9 cellular contexts compared by ENCODE assay signal in genomic region chr11:14971865-14972580, GRCh38. TPM values are rescaled to one million over a fixed set of nuclear protein-coding genes. Genes with fewer than 3 reads are reported as not detected.
DNase-seq lines count a peak whose midpoint lies in the region; ATAC-seq and TF ChIP-seq lines count a peak whose summit lies in the region.
"Had no signal": no experiment of that assay in that cellular context is flagged by ENCODE, and none has a peak within 500 bp of the region (broad histone marks: within the 10 kb centered on the region; RNA-seq: fewer than 3 reads in every experiment).

Gene CALCA (minus strand): TSS chr11:14972351. CDS start chr11:14971192, 1,159 bp downstream.

- peak; percentile 23 for DNase-seq in left cardiac atrium
- DNase-seq in cardiac septum (ENCODE audit: low spot score) = no peak
- no peak for DNase-seq in T-helper 17 cell
- DNase-seq in thoracic aorta (ENCODE audit: low spot score) = no peak
- DNase-seq in ovary = no peak
- DNase-seq: activated CD8-positive, alpha-beta memory T cell treated with anti-CD3 and anti-CD28 coated beads for 24 hours had no signal

- peaks cover 96% of the 10 kb centered on the region for H3K27me3 ChIP-seq in iPS-20b (ENCODE audit: insufficient read depth, low read length)
- peaks cover 10% of the 10 kb centered on the region for H3K27me3 ChIP-seq in thoracic aorta (replicated peaks; ENCODE audit: insufficient read depth)
- H3K27me3 ChIP-seq in ovary = no peaks in the 10 kb centered on the region

- TF ChIP-seq CTCF in thoracic aorta (IDR thresholded peaks at IDR 0.05) (no peak), ovary (IDR thresholded peaks at IDR 0.05) (no peak)

- H3K4me1 ChIP-seq in iPS-20b (ENCODE audit: insufficient read depth, low read length) (peaks cover 6% of the 10 kb centered on the region), thoracic aorta (ENCODE audit: control insufficient read depth in 1 of 2, low read depth in 2 of 2) (peaks cover 24 to 36% of the 10 kb centered on the region in 2 donors), ovary (ENCODE audit: insufficient read depth) (no peaks in the 10 kb centered on the region)

- ATAC-seq in left cardiac atrium = peak in 1 of 2 donors; percentile 4
- ATAC-seq in T-helper 17 cell = no peak
- ATAC-seq in thoracic aorta (ENCODE audit: insufficient number of reproducible peaks, low FRiP score, low read depth) = no peak
- no peak for ATAC-seq in HG03442 (IDR thresholded peaks at IDR 0.05; ENCODE audit: unreplicated experiment)
- no peak for ATAC-seq in HG02840 (IDR thresholded peaks at IDR 0.05; ENCODE audit: low FRiP score, unreplicated experiment)

- H3K27me3 Mint-ChIP-seq in T-helper 17 cell = peaks cover 86% of the 10 kb centered on the region

- H3K27ac ChIP-seq in iPS-20b (ENCODE audit: low read length) (no peak within 1 kb of the TSS), thoracic aorta (no peak within 1 kb of the TSS), ovary (no peak within 1 kb of the TSS)

- H3K9me3 ChIP-seq in T-helper 17 cell (ENCODE audit: control insufficient read depth, low read length, poor library complexity, severe bottlenecking) (no peaks in the 10 kb centered on the region), iPS-20b (ENCODE audit: insufficient read depth, low read depth, low read length) (no peaks in the 10 kb centered on the region; the same call in 1 of the 2 replicates), thoracic aorta (no peaks in the 10 kb centered on the region), ovary (no peaks in the 10 kb centered on the region)

- H3K36me3 Mint-ChIP-seq in T-helper 17 cell (ENCODE audit: low read depth) = peaks cover 3% of the 10 kb centered on the region

- WGBS in ovary, 3 donors = 1 to 2% (median 2%) methylated on average over 40 of the region's 40 CpGs

- H3K4me1 Mint-ChIP-seq in T-helper 17 cell = peaks cover 30% of the 10 kb centered on the region

- H3K4me3 ChIP-seq in iPS-20b (ENCODE audit: low read length) = peak within 1 kb of the TSS; percentile 71
- H3K4me3 ChIP-seq in thoracic aorta = peak within 1 kb of the TSS; percentile 52
- H3K4me3 ChIP-seq in ovary = no peak within 1 kb of the TSS

- no peaks in the 10 kb centered on the region for H3K36me3 ChIP-seq in iPS-20b (ENCODE audit: insufficient read depth, low read depth, low read length)
- H3K36me3 ChIP-seq in thoracic aorta = no peaks in the 10 kb centered on the region
- H3K36me3 ChIP-seq in ovary = no peaks in the 10 kb centered on the region

- peak within 1 kb of the TSS; percentile 86 for H3K4me3 Mint-ChIP-seq in T-helper 17 cell

- intact Hi-C loops in left cardiac atrium (cut with DNase I) = loop anchor here in 1 of 2 donors (10.0 kb wide), 1 partner anchor 103 kb away; the partner anchor contains the start of gene CALCB
- intact Hi-C loops in cardiac septum (cut with DNase I) = loop anchor here (5.0 kb wide), 1 partner anchor 100 kb away; the partner anchor contains the start of gene CALCB
- intact Hi-C loops in ovary (cut with DNase I) = no loop called here

- H3K27ac Mint-ChIP-seq in T-helper 17 cell = no peak within 1 kb of the TSS

- no peak for TF ChIP-seq EP300 in ovary (IDR thresholded peaks at IDR 0.05)

- H3K9ac ChIP-seq in iPS-20b (ENCODE audit: low read depth, low read length) = no peak within 1 kb of the TSS; the same call in 1 of the 2 replicates

- no peak for TF ChIP-seq POLR2A in ovary (IDR thresholded peaks at IDR 0.05)

RNA-seq across cellular contexts. Expression of gene CALCA, which starts in this region (rescaled TPM):
- total RNA-seq in left cardiac atrium = not detected
- total RNA-seq in cardiac septum = 0.51 TPM
- not detected for total RNA-seq in T-helper 17 cell
- 1 to 10 TPM in 1 of 2 donors, not detected in 1; 3.1 TPM for total RNA-seq in thoracic aorta
- total RNA-seq in ovary = not detected
- not detected for polyA plus RNA-seq in ovary

Comparison
In these comparisons a context has a peak if more than half of its experiments do, and no peak if none do; other contexts are left out.
1. Peak in DNase-seq in left cardiac atrium; RNA of the gene not detected or under 1 TPM.